ENCODE assay signal across 26 cellular contexts in the genomic region with DNA sequence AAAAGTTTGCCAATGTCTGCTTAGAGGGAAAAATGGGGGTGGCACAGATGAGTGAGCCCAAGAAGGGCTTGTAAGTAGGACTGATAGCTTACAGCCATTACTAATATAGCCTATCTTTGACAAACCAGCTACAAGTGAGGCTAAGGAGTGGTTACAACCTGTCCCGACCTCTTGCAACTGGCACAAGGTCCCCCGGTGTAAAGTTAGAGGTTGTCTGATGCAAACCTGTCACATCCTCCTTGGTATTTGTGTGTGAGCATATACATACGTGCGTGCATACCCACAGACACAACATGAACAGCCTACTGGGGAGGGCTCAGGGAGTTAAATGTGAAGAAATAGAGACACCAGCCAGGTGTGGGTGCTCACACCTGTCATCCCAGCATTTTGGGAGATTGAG. TPM values are rescaled to one million over a fixed set of nuclear protein-coding genes. Genes with fewer than 3 reads are reported as not detected.
A peak's percentile ranks its signal among the peaks of the same experiment; 100 is the strongest.
DNase-seq lines count a peak whose midpoint lies in the region; ATAC-seq, FAIRE-seq and TF ChIP-seq lines count a peak whose summit lies in the region.
"Had no signal": no experiment of that assay in that cellular context is flagged by ENCODE, and none has a peak within 500 bp of the region (broad histone marks: within the 10 kb centered on the region; RNA-seq: fewer than 3 reads in every experiment).

No MANE protein-coding gene starts in this region.

- H3K9ac ChIP-seq in kidney (ENCODE audit: low read length in 2 of 2) = no peak overlapping the region
- H3K9ac ChIP-seq: GM23248, KMS-11 had no signal

- DNase-seq in activated effector memory CD4-positive, alpha-beta T cell treated with anti-CD3 and anti-CD28 coated beads, Interleukin-2, amount 50 U/mL, for 16 hours = peak; percentile 21
- DNase-seq in activated effector memory CD4-positive, alpha-beta T cell treated with Interleukin-2 at 50 U/mL for 16 hours = no peak
- no peak for DNase-seq in activated T-helper 2 cell treated with anti-CD3 and anti-CD28 coated beads, Interferon-gamma antibody, Interleukin-2, Interleukin-4, amounts not matched to agents 10 μg/mL and 5 μg/mL and 100 μg/mL, durations not matched to agents 14 hours and 24 hours and 36 hours (ENCODE audit: low spot score)
- DNase-seq in kidney (peak; percentile 18), urothelium cell line (ENCODE audit: low spot score) (no peak), NCI-H345 (lab: John Stamatoyannopoulos, UW) (no peak), Caco-2 (no peak)
- no peak for DNase-seq in activated naive CD4-positive, alpha-beta T cell treated with anti-CD3 and anti-CD28 coated beads, Interleukin-2, amount 50 U/mL, for 72 hours (ENCODE audit: low spot score in 2 of 2)
- DNase-seq: DMS153, GDM1, GM23248, MV-4-11, NCI-H1417, NCI-H187 treated with DMSO at 0.1 percent for 48 hours, NCI-H2227 treated with DMSO at 0.1 percent for 48 hours, NCI-H524, NCI-H82, OCI-M1, SHP77 had no signal

- POLR2A ChIA-PET in Caco-2 (lab: Charles Lee) = no interaction called here

- H3K9me3 ChIP-seq in kidney (ENCODE audit: control insufficient read depth in 1 of 2, low read length in 2 of 2) (peaks cover 0 to 6% of the 10 kb centered on the region in 2 donors), Caco-2 (peaks cover 9% of the 10 kb centered on the region; the same call in 1 of the 2 replicates)
- H3K9me3 ChIP-seq: HAP-1 had no signal

- no TSS peak for BruUV-seq in Caco-2 (replicated peaks; lab: Mats Ljungman, UMichigan)

- H3K4me3 Mint-ChIP-seq in activated T-helper 2 cell treated with anti-CD3 and anti-CD28 coated beads, Interferon-gamma antibody, Interleukin-2, Interleukin-4, amounts not matched to agents 10 μg/mL and 5 μg/mL and 100 μg/mL, durations not matched to agents 14 hours and 24 hours and 36 hours (ENCODE audit: low read depth) = no peak overlapping the region
- H3K4me3 Mint-ChIP-seq in Caco-2 (ENCODE audit: unreplicated experiment) = no peak overlapping the region

- H3K4me1 Mint-ChIP-seq in activated T-helper 2 cell treated with anti-CD3 and anti-CD28 coated beads, Interferon-gamma antibody, Interleukin-2, Interleukin-4, amounts not matched to agents 10 μg/mL and 5 μg/mL and 100 μg/mL, durations not matched to agents 14 hours and 24 hours and 36 hours (ENCODE audit: low read depth) = peaks cover 30% of the 10 kb centered on the region
- H3K4me1 Mint-ChIP-seq in Caco-2 (ENCODE audit: low read depth, unreplicated experiment) = no peaks in the 10 kb centered on the region

- H3K4me3 ChIP-seq in kidney (ENCODE audit: low read length in 2 of 2) (no peak overlapping the region), Caco-2 (ENCODE audit: low read depth, low read length) (no peak overlapping the region)
- H3K4me3 ChIP-seq: GM23248, HAP-1 had no signal

- peaks cover 23% of the 10 kb centered on the region for H3K9me3 Mint-ChIP-seq in activated T-helper 2 cell treated with anti-CD3 and anti-CD28 coated beads, Interferon-gamma antibody, Interleukin-2, Interleukin-4, amounts not matched to agents 10 μg/mL and 5 μg/mL and 100 μg/mL, durations not matched to agents 14 hours and 24 hours and 36 hours
- H3K9me3 Mint-ChIP-seq in activated naive CD4-positive, alpha-beta T cell treated with anti-CD3 and anti-CD28 coated beads, Interleukin-2, amount 50 U/mL, for 72 hours = peaks cover 0 to 17% of the 10 kb centered on the region in 2 donors
- H3K9me3 Mint-ChIP-seq in Caco-2 (ENCODE audit: unreplicated experiment) = peaks cover 17% of the 10 kb centered on the region

- intact Hi-C loops in activated T-helper 2 cell treated with anti-CD3 and anti-CD28 coated beads, Interferon-gamma antibody, Interleukin-2, Interleukin-4, amounts not matched to agents 10 μg/mL and 5 μg/mL and 100 μg/mL, durations not matched to agents 14 hours and 24 hours and 36 hours (cut with micrococcal nuclease) = no loop called here
- intact Hi-C loops in kidney (cut with DNase I) = no loop called here
- intact Hi-C loops in Caco-2 (cut with micrococcal nuclease; ENCODE audit: unreplicated experiment) = no loop called here

- H3K36me3 ChIP-seq in kidney (ENCODE audit: control insufficient read depth in 1 of 2, insufficient read depth in 2 of 2, low read length in 2 of 2) = no peaks in the 10 kb centered on the region
- H3K36me3 ChIP-seq in Caco-2 (ENCODE audit: control insufficient read depth, insufficient read depth, low read length) = peaks cover 1% of the 10 kb centered on the region
- H3K36me3 ChIP-seq: HAP-1 had no signal

- H3K4me1 ChIP-seq in kidney (ENCODE audit: control insufficient read depth in 1 of 2, insufficient read depth in 1 of 2, low read depth in 1 of 2, low read length in 2 of 2) (peaks cover 0 to 1% of the 10 kb centered on the region in 2 donors), Caco-2 (peaks cover 5% of the 10 kb centered on the region)
- H3K4me1 ChIP-seq: HAP-1 had no signal

- H3K36me3 Mint-ChIP-seq in activated T-helper 2 cell treated with anti-CD3 and anti-CD28 coated beads, Interferon-gamma antibody, Interleukin-2, Interleukin-4, amounts not matched to agents 10 μg/mL and 5 μg/mL and 100 μg/mL, durations not matched to agents 14 hours and 24 hours and 36 hours (ENCODE audit: low read depth) = peaks cover 33% of the 10 kb centered on the region
- peaks cover 0 to 20% of the 10 kb centered on the region in 2 donors for H3K36me3 Mint-ChIP-seq in activated naive CD4-positive, alpha-beta T cell treated with anti-CD3 and anti-CD28 coated beads, Interleukin-2, amount 50 U/mL, for 72 hours
- H3K36me3 Mint-ChIP-seq in Caco-2 (ENCODE audit: insufficient read depth, unreplicated experiment) = peaks cover 23% of the 10 kb centered on the region

- ATAC-seq in activated naive CD4-positive, alpha-beta T cell treated with anti-CD3 and anti-CD28 coated beads, Interleukin-2, amount 50 U/mL, for 72 hours = no peak

- FAIRE-seq in kidney (lab: Jason Lieb, UNC) = no peak
- FAIRE-seq in urothelium cell line (lab: Jason Lieb, UNC) = peak; percentile 48
- FAIRE-seq: A204.1 had no signal

- TF ChIP-seq CTCF in kidney (IDR thresholded peaks at IDR 0.05; ENCODE audit: borderline replicate concordance, extremely low read depth, insufficient read depth) (no peak), Caco-2 (IDR thresholded peaks at IDR 0.05; ENCODE audit: insufficient read depth in 1 of 2, low read depth in 1 of 2, low read length in 1 of 2, severe bottlenecking in 1 of 2, unreplicated experiment in 1 of 2) (no peak)

- H3K27ac Mint-ChIP-seq in activated T-helper 2 cell treated with anti-CD3 and anti-CD28 coated beads, Interferon-gamma antibody, Interleukin-2, Interleukin-4, amounts not matched to agents 10 μg/mL and 5 μg/mL and 100 μg/mL, durations not matched to agents 14 hours and 24 hours and 36 hours = peak overlapping the region; percentile 93
- H3K27ac Mint-ChIP-seq in activated naive CD4-positive, alpha-beta T cell treated with anti-CD3 and anti-CD28 coated beads, Interleukin-2, amount 50 U/mL, for 72 hours = peak overlapping the region in 1 of 2 donors; percentile 85
- no peak overlapping the region for H3K27ac Mint-ChIP-seq in Caco-2 (ENCODE audit: unreplicated experiment)

- H3K27ac ChIP-seq in kidney (ENCODE audit: low read depth in 2 of 2, low read length in 2 of 2) = no peak overlapping the region
- H3K27ac ChIP-seq: GM23248, HL-60, KMS-11 had no signal

- CTCF ChIA-PET in Caco-2 (lab: Charles Lee) = interaction anchor here (0.7 kb wide), 1 partner anchor 1795 kb away, joined by 3 read pairs; no protein-coding TSS in a partner anchor

- peaks cover 2% of the 10 kb centered on the region for H3K27me3 Mint-ChIP-seq in activated T-helper 2 cell treated with anti-CD3 and anti-CD28 coated beads, Interferon-gamma antibody, Interleukin-2, Interleukin-4, amounts not matched to agents 10 μg/mL and 5 μg/mL and 100 μg/mL, durations not matched to agents 14 hours and 24 hours and 36 hours (ENCODE audit: low read depth)
- no peaks in the 10 kb centered on the region for H3K27me3 Mint-ChIP-seq in Caco-2 (ENCODE audit: insufficient read depth, unreplicated experiment)

- no peaks in the 10 kb centered on the region for H3K27me3 ChIP-seq in Caco-2 (replicated peaks; ENCODE audit: control insufficient read depth, insufficient read depth, low read length)

RNA-seq across cellular contexts. Expression of gene ADAP1, which starts 14.6 kb away (rescaled TPM):
- total RNA-seq in activated T-helper 2 cell treated with anti-CD3 and anti-CD28 coated beads, Interferon-gamma antibody, Interleukin-2, Interleukin-4, amounts not matched to agents 10 μg/mL and 5 μg/mL and 100 μg/mL, durations not matched to agents 14 hours and 24 hours and 36 hours = 62.8 and 65.2 TPM in 2 replicates
- 48.2 TPM for total RNA-seq in kidney
- polyA plus RNA-seq in kidney (ENCODE audit: insufficient read depth, low read depth, low replicate concordance) = 36.4 TPM
- total RNA-seq in activated naive CD4-positive, alpha-beta T cell treated with anti-CD3 and anti-CD28 coated beads, Interleukin-2, amount 50 U/mL, for 72 hours = 10 to 100 TPM in 1 of 2 donors, 1 to 10 TPM in 1; 9.2 to 19.9 TPM
- 65.6 and 77.6 TPM in 2 replicates for total RNA-seq in Caco-2 (2022)

RNA-seq across cellular contexts. Expression of gene COX19, which starts 35.5 kb away (rescaled TPM):
- 15.0 and 17.2 TPM in 2 replicates for total RNA-seq in activated T-helper 2 cell treated with anti-CD3 and anti-CD28 coated beads, Interferon-gamma antibody, Interleukin-2, Interleukin-4, amounts not matched to agents 10 μg/mL and 5 μg/mL and 100 μg/mL, durations not matched to agents 14 hours and 24 hours and 36 hours
- 14.7 TPM for total RNA-seq in kidney
- 4.8 TPM for polyA plus RNA-seq in kidney (ENCODE audit: insufficient read depth, low read depth, low replicate concordance)
- 10 to 100 TPM; 18.8 to 20.7 TPM for total RNA-seq in activated naive CD4-positive, alpha-beta T cell treated with anti-CD3 and anti-CD28 coated beads, Interleukin-2, amount 50 U/mL, for 72 hours
- total RNA-seq in Caco-2 (2022) = 24.8 and 25.6 TPM in 2 replicates

RNA-seq across cellular contexts. Expression of gene CYP2W1, which starts 43.1 kb away (rescaled TPM):
- total RNA-seq in activated T-helper 2 cell treated with anti-CD3 and anti-CD28 coated beads, Interferon-gamma antibody, Interleukin-2, Interleukin-4, amounts not matched to agents 10 μg/mL and 5 μg/mL and 100 μg/mL, durations not matched to agents 14 hours and 24 hours and 36 hours = not detected in 2 replicates
- total RNA-seq in kidney (0.13 TPM), Caco-2 (2022) (24.0 and 25.1 TPM in 2 replicates)
- polyA plus RNA-seq in kidney (ENCODE audit: insufficient read depth, low read depth, low replicate concordance) = 0.17 TPM
- total RNA-seq in activated naive CD4-positive, alpha-beta T cell treated with anti-CD3 and anti-CD28 coated beads, Interleukin-2, amount 50 U/mL, for 72 hours = not detected
- total RNA-seq: Daoy, GM23248, HT1080 had no signal
- polyA plus RNA-seq: BJ, GM23248 had no signal

Comparison
In these comparisons a context has a peak if more than half of its experiments do, and no peak if none do; other contexts are left out.
1. DNase-seq: peak in activated effector memory CD4-positive, alpha-beta T cell treated with anti-CD3 and anti-CD28 coated beads, Interleukin-2, amount 50 U/mL, for 16 hours (single experiment) and kidney (single experiment); none in activated effector memory CD4-positive, alpha-beta T cell treated with Interleukin-2 at 50 U/mL for 16 hours (single experiment), activated T-helper 2 cell treated with anti-CD3 and anti-CD28 coated beads, Interferon-gamma antibody, Interleukin-2, Interleukin-4, amounts not matched to agents 10 μg/mL and 5 μg/mL and 100 μg/mL, durations not matched to agents 14 hours and 24 hours and 36 hours (single experiment), urothelium cell line (single experiment), activated naive CD4-positive, alpha-beta T cell treated with anti-CD3 and anti-CD28 coated beads, Interleukin-2, amount 50 U/mL, for 72 hours (0 of 2), NCI-H345 (single experiment) and Caco-2 (0 of 2).
2. RNA of gene CYP2W1, which starts 43.1 kb away (total RNA-seq): 24.0 to 25.1 TPM in Caco-2; 0.13 TPM in kidney (single experiment), not detected in activated naive CD4-positive, alpha-beta T cell treated with anti-CD3 and anti-CD28 coated beads, Interleukin-2, amount 50 U/mL, for 72 hours and not detected in activated T-helper 2 cell treated with anti-CD3 and anti-CD28 coated beads, Interferon-gamma antibody, Interleukin-2, Interleukin-4, amounts not matched to agents 10 μg/mL and 5 μg/mL and 100 μg/mL, durations not matched to agents 14 hours and 24 hours and 36 hours; every median in the first group is over 10 times any median in the second.